Comparison of ENCODE assay signal across 9 cellular contexts in the genomic region with DNA sequence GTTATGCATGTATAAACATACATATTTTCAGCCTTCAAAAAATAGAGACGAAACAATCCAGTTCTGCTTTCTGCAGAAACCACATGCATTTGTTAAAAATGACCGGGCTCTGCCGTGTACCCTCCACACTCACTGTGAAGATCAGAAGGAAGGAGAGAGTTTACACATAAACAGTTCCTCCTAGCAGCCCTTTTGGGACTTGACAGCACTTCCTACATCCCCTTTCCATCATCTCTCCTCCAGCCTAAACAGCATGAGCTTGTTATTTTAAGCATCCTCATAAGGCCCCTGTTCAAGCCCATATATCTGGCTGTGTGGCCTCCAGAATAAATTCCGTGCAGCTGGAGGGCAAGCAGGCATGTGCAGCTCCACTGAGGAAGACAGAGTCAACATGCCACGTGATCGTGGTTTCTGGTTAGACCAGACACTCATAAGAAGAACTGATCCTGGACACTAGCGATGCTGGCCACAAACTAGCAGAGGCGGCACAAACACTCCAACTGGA. TPM values are rescaled to one million over a fixed set of nuclear protein-coding genes. Genes with fewer than 3 reads are reported as not detected.
DNase-seq lines count a peak whose midpoint lies in the region; ATAC-seq and TF ChIP-seq lines count a peak whose summit lies in the region.
"Had no signal": no experiment of that assay in that cellular context is flagged by ENCODE, and none has a peak within 500 bp of the region (broad histone marks: within the 10 kb centered on the region; RNA-seq: fewer than 3 reads in every experiment).

No MANE protein-coding gene starts in this region.

- H2AFZ ChIP-seq in mesenchymal stem cell (ENCODE audit: low read depth, low read length): no peak overlapping the region

- H4K91ac ChIP-seq in mesenchymal stem cell (ENCODE audit: low read length): no peak overlapping the region

- H3K9me3 ChIP-seq in KOPT-K1 (ENCODE audit: insufficient read depth, low read length, poor library complexity, severe bottlenecking) (no peaks in the 10 kb centered on the region), mesenchymal stem cell (ENCODE audit: control insufficient read depth, low read length) (no peaks in the 10 kb centered on the region), BE2C (no peaks in the 10 kb centered on the region)

- no peak overlapping the region for H3K4ac ChIP-seq in mesenchymal stem cell (ENCODE audit: low read depth in 1 of 2, low read length in 2 of 2)

- no peak overlapping the region for H2AK5ac ChIP-seq in mesenchymal stem cell (ENCODE audit: low read length, severe bottlenecking)

- ATAC-seq in GM18519 (IDR thresholded peaks at IDR 0.05; ENCODE audit: low FRiP score, unreplicated experiment) (peak; percentile 66), GM21723 (IDR thresholded peaks at IDR 0.05; ENCODE audit: unreplicated experiment) (peak; percentile 78)

- H3K27me3 ChIP-seq in mesenchymal stem cell (ENCODE audit: control insufficient read depth in 1 of 2, insufficient read depth in 1 of 2, low read length in 2 of 2) (no peaks in the 10 kb centered on the region), BE2C (0 out of 2 replicates have a peak, but pooled peaks cover 4% of the 10 kb centered on the region)

- H3K27ac ChIP-seq in KOPT-K1 (ENCODE audit: low read depth, low read length, poor library complexity, severe bottlenecking) (peak overlapping the region; percentile 23), mesenchymal stem cell (ENCODE audit: low read length, poor library complexity, severe bottlenecking) (no peak overlapping the region)

- DNase-seq in mesenchymal stem cell (peak; percentile 51), DMS114 treated with DMSO at 0.1 percent for 48 hours (lab: John Stamatoyannopoulos, UW; ENCODE audit: unreplicated experiment) (no peak), BE2C (no peak), kidney glomerular epithelial cell (lab: John Stamatoyannopoulos, UW) (no peak), T-helper 9 cell (no peak)

- no peak overlapping the region for H3K18ac ChIP-seq in mesenchymal stem cell (ENCODE audit: low read depth in 1 of 2, low read length in 2 of 2)

- H2BK12ac ChIP-seq in mesenchymal stem cell (ENCODE audit: low read length in 2 of 2): no peak overlapping the region

- H3K4me3 ChIP-seq in mesenchymal stem cell (ENCODE audit: insufficient read depth in 1 of 2, low read depth in 1 of 2, low read length in 2 of 2): no peak overlapping the region
- no peak overlapping the region for H3K4me3 ChIP-seq in BE2C (ENCODE audit: low read depth, low read length)

- H3K79me1 ChIP-seq in mesenchymal stem cell (replicated peaks; ENCODE audit: low read length, poor library complexity, severe bottlenecking): peaks cover 40% of the 10 kb centered on the region

- peaks cover 95% of the 10 kb centered on the region for H3K36me3 ChIP-seq in KOPT-K1 (ENCODE audit: insufficient read depth, low read length)
- H3K36me3 ChIP-seq in mesenchymal stem cell (ENCODE audit: control insufficient read depth in 1 of 2, insufficient read depth in 2 of 2, low read depth in 1 of 2, low read length in 2 of 2): peaks cover 15 to 58% of the 10 kb centered on the region in 2 experiments
- H3K36me3 ChIP-seq in BE2C: no peaks in the 10 kb centered on the region

- H3K9ac ChIP-seq in mesenchymal stem cell (ENCODE audit: low read length): no peak overlapping the region

- no peak overlapping the region for H4K8ac ChIP-seq in mesenchymal stem cell (ENCODE audit: low read length)

- no peak overlapping the region for H2BK120ac ChIP-seq in mesenchymal stem cell (ENCODE audit: low read depth, low read length)

- H3K23ac ChIP-seq in mesenchymal stem cell (ENCODE audit: low read length in 2 of 2): no peak overlapping the region

- no peak overlapping the region for H3K4me2 ChIP-seq in mesenchymal stem cell (ENCODE audit: low read length, poor library complexity, severe bottlenecking)

- H3K4me1 ChIP-seq in mesenchymal stem cell (ENCODE audit: control insufficient read depth, insufficient read depth, low read depth, low read length) (peaks cover 9% of the 10 kb centered on the region), BE2C (peaks cover 2% of the 10 kb centered on the region; the same call in 1 of the 2 replicates)

- TF ChIP-seq CTCF in BE2C (IDR thresholded peaks at IDR 0.05; ENCODE audit: low read depth, low read length): no peak

- H2BK15ac ChIP-seq in mesenchymal stem cell (ENCODE audit: low read depth, poor library complexity, severe bottlenecking): no peak overlapping the region

- WGBS in mesenchymal stem cell: 63% methylated on average over 7 of the region's 8 CpGs

- no peak overlapping the region for H2BK5ac ChIP-seq in mesenchymal stem cell (ENCODE audit: low read depth, low read length, poor library complexity, severe bottlenecking)

- H3K14ac ChIP-seq in mesenchymal stem cell (ENCODE audit: low read length in 2 of 2): no peak overlapping the region

RNA-seq across cellular contexts. Expression of a gene that starts 42.2 kb away (rescaled TPM):
- polyA plus RNA-seq in mesenchymal stem cell (2013, experiment 1 of 2): 2.2 TPM
- 2.2 TPM for polyA plus RNA-seq in mesenchymal stem cell (2013, experiment 2 of 2)
- not detected for polyA plus RNA-seq in BE2C (2012; ENCODE audit: insufficient read depth, insufficient read length, low read depth)
- polyA plus RNA-seq: immature natural killer cell had no signal
